ENCODE assay signal across 8 cellular contexts in genomic region chr17:49556183-49556943, GRCh38. TPM values are rescaled to one million over a fixed set of nuclear protein-coding genes. Genes with fewer than 3 reads are reported as not detected.
DNase-seq lines count a peak whose midpoint lies in the region; ATAC-seq, FAIRE-seq and TF ChIP-seq lines count a peak whose summit lies in the region.

No MANE protein-coding gene starts in this region.

- H3K4me1 Mint-ChIP-seq in MCF 10A (ENCODE audit: insufficient read depth, unreplicated experiment) = peaks cover 20% of the 10 kb centered on the region

- peaks cover 11% of the 10 kb centered on the region for H3K27me3 Mint-ChIP-seq in MCF 10A (ENCODE audit: insufficient read depth, unreplicated experiment)

- peak; percentile 75 for DNase-seq in Ammon's horn (ENCODE audit: low spot score)
- DNase-seq in H7 = peak; percentile 97
- DNase-seq in NCI-H2227 treated with DMSO at 0.1 percent for 48 hours (lab: John Stamatoyannopoulos, UW) = peak; percentile 70
- DNase-seq in WERI-Rb-1 = peak; percentile 91
- peak; percentile 63 for DNase-seq in MCF 10A (ENCODE audit: unreplicated experiment)
- DNase-seq in kidney = peak; percentile 91
- DNase-seq in stimulated activated CD4-positive, alpha-beta T cell treated with anti-CD3 and anti-CD28 coated beads, Interleukin-1b, Interleukin-23, amount 100 ng/mL, for 4 hours (ENCODE audit: low read depth in 2 of 2) = peak; percentile 76 to 80

- no peaks in the 10 kb centered on the region for H3K36me3 Mint-ChIP-seq in MCF 10A (ENCODE audit: insufficient read depth, unreplicated experiment)

- H3K36me3 ChIP-seq in H7 (replicated peaks; ENCODE audit: control insufficient read depth, insufficient read depth, low read length) (no peaks in the 10 kb centered on the region), WERI-Rb-1 (no peaks in the 10 kb centered on the region), kidney (ENCODE audit: control insufficient read depth in 1 of 2, insufficient read depth in 2 of 2, low read length in 2 of 2) (no peaks in the 10 kb centered on the region)

- H3K4me1 ChIP-seq in kidney (ENCODE audit: control insufficient read depth in 1 of 2, insufficient read depth in 1 of 2, low read depth in 1 of 2, low read length in 2 of 2) = peaks cover 0 to 4% of the 10 kb centered on the region in 2 donors

- no peaks in the 10 kb centered on the region for H3K27me3 ChIP-seq in H7 (ENCODE audit: control insufficient read depth, insufficient read depth, low read length)
- H3K27me3 ChIP-seq in WERI-Rb-1 (ENCODE audit: insufficient read depth, low read depth, severe bottlenecking) = no peaks in the 10 kb centered on the region

- no peaks in the 10 kb centered on the region for H3K9me3 Mint-ChIP-seq in MCF 10A (ENCODE audit: unreplicated experiment)

- no peak overlapping the region for H3K4me3 ChIP-seq in H7 (ENCODE audit: insufficient read depth, low read depth, low read length)
- peak overlapping the region; percentile 21 for H3K4me3 ChIP-seq in WERI-Rb-1 (ENCODE audit: low read depth, low read length)
- H3K4me3 ChIP-seq in kidney (ENCODE audit: low read length in 2 of 2) = no peak overlapping the region

- CTCF ChIA-PET in MCF 10A (lab: Yijun Ruan, JAX) = interaction anchor here (0.5 to 9.8 kb wide), 87 partner anchors 9 to 785 kb away, joined by 3 to 165 read pairs (median 5); partner anchors contain the start of genes NGFR, PHB1 and SLC35B1

- no peaks in the 10 kb centered on the region for H3K9me3 ChIP-seq in WERI-Rb-1 (ENCODE audit: severe bottlenecking)
- no peaks in the 10 kb centered on the region for H3K9me3 ChIP-seq in kidney (ENCODE audit: control insufficient read depth in 1 of 2, low read length in 2 of 2)

- no peak for ATAC-seq in GM18873 (IDR thresholded peaks at IDR 0.05; ENCODE audit: low FRiP score, unreplicated experiment)

- BruUV-seq in MCF 10A (replicated peaks; lab: Mats Ljungman, UMichigan) = no TSS peak

- no peak overlapping the region for H3K9ac ChIP-seq in kidney (ENCODE audit: low read length in 2 of 2)

- intact Hi-C loops in MCF 10A (cut with micrococcal nuclease) = loop anchor here (1.0 to 2.0 kb wide), 3 partner anchors 60 to 241 kb away; no protein-coding TSS in a partner anchor
- intact Hi-C loops in kidney (cut with DNase I) = loop anchor here (10.0 kb wide), 2 partner anchors 62 to 122 kb away; partner anchors contain the start of gene NGFR

- FAIRE-seq in kidney (lab: Jason Lieb, UNC) = no peak

- H3K27ac Mint-ChIP-seq in MCF 10A (ENCODE audit: low read depth, unreplicated experiment) = no peak overlapping the region

- POLR2A ChIA-PET in MCF 10A (lab: Yijun Ruan, JAX) = interaction anchor here (0.6 to 2.0 kb wide), 12 partner anchors 9 to 500 kb away, joined by 3 to 8 read pairs (median 3); partner anchors contain the start of genes ITGA3, NGFR and SLC35B1

- peak; percentile 99 for TF ChIP-seq CTCF in WERI-Rb-1 (IDR thresholded peaks at IDR 0.05; ENCODE audit: low read depth, low read length)
- TF ChIP-seq CTCF in MCF 10A (IDR thresholded peaks at IDR 0.05; ENCODE audit: unreplicated experiment) = peak; percentile 98
- TF ChIP-seq CTCF in kidney (IDR thresholded peaks at IDR 0.05; ENCODE audit: borderline replicate concordance, extremely low read depth, insufficient read depth) = peak; percentile 97

- H3K4me3 Mint-ChIP-seq in MCF 10A (ENCODE audit: unreplicated experiment) = no peak overlapping the region

- H3K27ac ChIP-seq in WERI-Rb-1 = peak overlapping the region; percentile 20; the same call in 1 of the 2 replicates
- no peak overlapping the region for H3K27ac ChIP-seq in kidney (ENCODE audit: low read depth in 2 of 2, low read length in 2 of 2)

RNA-seq across cellular contexts. Expression of gene NXPH3, which starts 19.3 kb away (rescaled TPM):
- total RNA-seq in H7 (2014; rRNA removed; shearing (Covaris generic)) = 1.7 and 2.4 TPM in 2 replicates
- not detected in 2 replicates for total RNA-seq in MCF 10A (2022)
- total RNA-seq in kidney = 0.98 TPM
- 1.2 TPM for polyA plus RNA-seq in kidney (ENCODE audit: insufficient read depth, low read depth, low replicate concordance)
